16 cellular contexts compared by ENCODE assay signal in the genomic region with DNA sequence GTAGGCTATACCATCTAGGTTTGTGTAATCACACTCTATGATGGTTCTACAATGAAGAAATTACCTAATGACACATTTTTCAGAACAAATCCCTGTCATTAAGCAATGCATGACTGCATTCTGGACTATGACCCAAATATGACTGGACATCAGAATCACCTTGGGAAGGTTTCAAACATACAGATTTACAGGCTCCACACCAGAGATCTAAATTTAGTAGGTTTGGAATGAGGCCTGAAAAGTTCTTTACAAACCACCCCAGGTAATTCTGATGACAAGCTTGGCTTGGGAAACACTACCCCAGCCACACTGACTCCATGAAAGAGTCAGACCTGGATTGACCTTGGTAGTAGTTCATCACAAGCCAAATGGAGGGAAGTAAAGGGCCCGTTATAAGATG. TPM values are rescaled to one million over a fixed set of nuclear protein-coding genes. Genes with fewer than 3 reads are reported as not detected.
DNase-seq lines count a peak whose midpoint lies in the region; ATAC-seq and TF ChIP-seq lines count a peak whose summit lies in the region.
"Had no signal": no experiment of that assay in that cellular context is flagged by ENCODE, and none has a peak within 500 bp of the region (broad histone marks: within the 10 kb centered on the region; RNA-seq: fewer than 3 reads in every experiment).

No MANE protein-coding gene starts in this region.

- TF ChIP-seq CTCF in MCF 10A (IDR thresholded peaks at IDR 0.05; ENCODE audit: unreplicated experiment) (no peak), breast epithelium (IDR thresholded peaks at IDR 0.05) (no peak), epithelial cell of esophagus (IDR thresholded peaks at IDR 0.05; ENCODE audit: insufficient read depth, low read depth, low read length, missing control alignments) (no peak), psoas muscle (IDR thresholded peaks at IDR 0.05) (no peak), progenitor cell of endocrine pancreas (IDR thresholded peaks at IDR 0.05; ENCODE audit: unreplicated experiment) (no peak)

- H3K36me3 Mint-ChIP-seq in MCF 10A (ENCODE audit: insufficient read depth, unreplicated experiment): peaks cover 22% of the 10 kb centered on the region
- peaks cover 3% of the 10 kb centered on the region for H3K36me3 Mint-ChIP-seq in progenitor cell of endocrine pancreas (ENCODE audit: insufficient read depth)

- POLR2A ChIA-PET in MCF 10A (lab: Yijun Ruan, JAX): interaction anchor here (0.7 to 6.9 kb wide), 8 partner anchors 20 to 132 kb away, joined by 3 to 198 read pairs (median 6); a partner anchor contains a TSS

- intact Hi-C loops in MCF 10A (cut with micrococcal nuclease) (no loop called here), breast epithelium (cut with DNase I; ENCODE audit: low total_unique reads) (no loop called here), psoas muscle (cut with DNase I) (no loop called here)

- no peaks in the 10 kb centered on the region for H3K4me1 ChIP-seq in breast epithelium
- peaks cover 43% of the 10 kb centered on the region for H3K4me1 ChIP-seq in psoas muscle

- H3K27me3 ChIP-seq in breast epithelium (no peaks in the 10 kb centered on the region), psoas muscle (ENCODE audit: insufficient read depth in 3 of 3, low read length in 2 of 3) (no peaks in the 10 kb centered on the region)

- H3K4me3 Mint-ChIP-seq in MCF 10A (ENCODE audit: unreplicated experiment) (no peak overlapping the region), progenitor cell of endocrine pancreas (ENCODE audit: low read depth) (no peak overlapping the region)
- H3K4me3 Mint-ChIP-seq: CD14-positive monocyte; CD8-positive, alpha-beta T cell; GM23338 had no signal

- H3K4me1 Mint-ChIP-seq in MCF 10A (ENCODE audit: insufficient read depth, unreplicated experiment): peaks cover 30% of the 10 kb centered on the region
- H3K4me1 Mint-ChIP-seq in progenitor cell of endocrine pancreas (ENCODE audit: low read depth): peaks cover 5% of the 10 kb centered on the region

- CTCF ChIA-PET in MCF 10A (lab: Yijun Ruan, JAX): no interaction called here

- H3K27ac ChIP-seq in breast epithelium (no peak overlapping the region), psoas muscle (peak overlapping the region; percentile 44)
- H3K27ac ChIP-seq: 22Rv1 had no signal

- DNase-seq in MCF 10A (ENCODE audit: unreplicated experiment) (peak; percentile 59), breast epithelium (ENCODE audit: low spot score in 2 of 2) (no peak), epithelial cell of esophagus (ENCODE audit: low read depth) (peak; percentile 77), left lobe of liver (ENCODE audit: low spot score) (no peak), psoas muscle (no peak), putamen (ENCODE audit: low spot score) (no peak), progenitor cell of endocrine pancreas (ENCODE audit: low spot score, unreplicated experiment) (no peak)
- DNase-seq: CD8-positive, alpha-beta T cell; COR-L47; DND-41; GF-D8; H7 had no signal

- H3K36me3 ChIP-seq in breast epithelium: no peaks in the 10 kb centered on the region
- peaks cover 0 to 3% of the 10 kb centered on the region in 2 donors for H3K36me3 ChIP-seq in psoas muscle (ENCODE audit: insufficient read depth in 1 of 2, low read depth in 1 of 2)

- H3K9me3 Mint-ChIP-seq in MCF 10A (ENCODE audit: unreplicated experiment) (no peaks in the 10 kb centered on the region), progenitor cell of endocrine pancreas (ENCODE audit: low read depth) (no peaks in the 10 kb centered on the region)
- H3K9me3 Mint-ChIP-seq: CD8-positive, alpha-beta T cell; GM23338 had no signal

- ATAC-seq in left lobe of liver: peak; percentile 68
- ATAC-seq in psoas muscle: peak; percentile 66 to 87 (median 78)
- no peak for ATAC-seq in GM19395 (IDR thresholded peaks at IDR 0.05; ENCODE audit: unreplicated experiment)
- ATAC-seq: CD8-positive, alpha-beta T cell; GM23338 had no signal

- no TSS peak for BruUV-seq in MCF 10A (replicated peaks; lab: Mats Ljungman, UMichigan)

- WGBS in psoas muscle, 3 donors: 35 to 52% (median 38%) methylated on average over 1 of the region's 1 CpG

- H3K27ac Mint-ChIP-seq in MCF 10A (ENCODE audit: low read depth, unreplicated experiment): no peak overlapping the region
- H3K27ac Mint-ChIP-seq in progenitor cell of endocrine pancreas: no peak overlapping the region
- H3K27ac Mint-ChIP-seq: CD8-positive, alpha-beta T cell; GM23338 had no signal

- H3K4me3 ChIP-seq in breast epithelium (no peak overlapping the region), epithelial cell of esophagus (ENCODE audit: low read length) (no peak overlapping the region), psoas muscle (no peak overlapping the region)
- H3K4me3 ChIP-seq: GM23338 had no signal

- no peak for TF ChIP-seq POLR2A in breast epithelium (IDR thresholded peaks at IDR 0.05)

- no peaks in the 10 kb centered on the region for H3K27me3 Mint-ChIP-seq in MCF 10A (ENCODE audit: insufficient read depth, unreplicated experiment)
- H3K27me3 Mint-ChIP-seq in progenitor cell of endocrine pancreas: no peaks in the 10 kb centered on the region

- H3K9me3 ChIP-seq in breast epithelium (no peaks in the 10 kb centered on the region), psoas muscle (no peaks in the 10 kb centered on the region)

RNA-seq across cellular contexts. Expression of a gene that starts 52.2 kb away (rescaled TPM):
- 135 and 180 TPM in 2 replicates for total RNA-seq in MCF 10A (2022)
- total RNA-seq in breast epithelium: 100 to 1,000 TPM in 2 of 3 donors, 10 to 100 TPM in 1; 63.8 to 133 (median 124) TPM
- 29.2 TPM for total RNA-seq in left lobe of liver
- total RNA-seq in psoas muscle: 100 to 1,000 TPM in 1 of 4 donors, 10 to 100 TPM in 3; 42.4 to 127 (median 66.0) TPM
- polyA plus RNA-seq in psoas muscle: 10 to 100 TPM; 44.4 to 56.6 (median 51.5) TPM
- 58.7 and 59.1 TPM in 2 replicates for total RNA-seq in progenitor cell of endocrine pancreas

Comparison
In these comparisons a context has a peak if more than half of its experiments do, and no peak if none do; other contexts are left out.
1. DNase-seq: peak in MCF 10A (single experiment) and epithelial cell of esophagus (single experiment); none in breast epithelium (0 of 2), left lobe of liver (single experiment), psoas muscle (0 of 2), putamen (single experiment) and progenitor cell of endocrine pancreas (single experiment).